1 cellular context compared by ENCODE assay signal in genomic region chr9:98973546-98973921, GRCh38.
TF ChIP-seq lines count a peak whose summit lies in the region.

No MANE protein-coding gene starts in this region.

TF ChIP-seq in WTC11, 78 proteins besides CTCF, POLR2A, EP300 and RAD21 (continued from another document):
- TF ChIP-seq, protein P1, sequence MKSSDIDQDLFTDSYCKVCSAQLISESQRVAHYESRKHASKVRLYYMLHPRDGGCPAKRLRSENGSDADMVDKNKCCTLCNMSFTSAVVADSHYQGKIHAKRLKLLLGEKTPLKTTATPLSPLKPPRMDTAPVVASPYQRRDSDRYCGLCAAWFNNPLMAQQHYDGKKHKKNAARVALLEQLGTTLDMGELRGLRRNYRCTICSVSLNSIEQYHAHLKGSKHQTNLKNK (CRISPR knock-in tag; IDR thresholded peaks at IDR 0.05) = no peak
- no peak for TF ChIP-seq SP1 (CRISPR knock-in tag; conservative IDR thresholded peaks at IDR 0.05)
